Comparison of ENCODE assay signal across 21 cellular contexts in the genomic region with DNA sequence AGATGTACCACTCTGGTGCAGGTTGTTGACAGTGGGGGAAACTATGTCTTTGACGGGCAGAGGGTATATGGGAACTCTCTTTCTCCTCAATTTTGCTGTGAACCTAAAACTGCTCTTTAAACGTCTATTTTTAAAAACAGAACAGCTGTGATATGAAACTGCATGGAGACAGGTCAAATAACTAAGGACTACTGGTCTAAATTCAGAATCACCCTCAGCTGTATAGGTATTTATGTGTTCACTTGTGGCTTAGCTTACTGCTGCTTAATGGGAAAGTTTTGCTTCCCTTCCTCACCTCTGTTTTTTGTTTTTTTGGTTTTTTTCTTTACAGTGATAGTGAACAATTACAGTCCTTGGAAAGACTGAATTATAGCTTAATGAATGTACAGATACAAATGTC.
A peak's percentile ranks its signal among the peaks of the same experiment; 100 is the strongest.
DNase-seq lines count a peak whose midpoint lies in the region; ATAC-seq and TF ChIP-seq lines count a peak whose summit lies in the region.
"Had no signal": no experiment of that assay in that cellular context is flagged by ENCODE, and none has a peak within 500 bp of the region (broad histone marks: within the 10 kb centered on the region; RNA-seq: fewer than 3 reads in every experiment).

No MANE protein-coding gene starts in this region.

- H3K4me3 ChIP-seq in IMR-90 (ENCODE audit: insufficient read depth, low read depth, low read length), result no peak overlapping the region
- H3K4me3 ChIP-seq in colonic mucosa, result no peak overlapping the region
- peak overlapping the region; percentile 1 for H3K4me3 ChIP-seq in psoas muscle
- peak overlapping the region in 1 of 3 donors; percentile 49 for H3K4me3 ChIP-seq in skeletal muscle tissue (ENCODE audit: low read length in 3 of 3)
- H3K4me3 ChIP-seq: A549; BLaER1 treated with 17β-estradiol and CSF1 and Interleukin-3, amounts not matched to agents 10 nM and 100 nM; GM23248 had no signal

- no peaks in the 10 kb centered on the region for H3K36me3 ChIP-seq in IMR-90 (ENCODE audit: control insufficient read depth, insufficient read depth, low read length)
- H3K36me3 ChIP-seq in colonic mucosa, result no peaks in the 10 kb centered on the region
- H3K36me3 ChIP-seq in psoas muscle (ENCODE audit: insufficient read depth in 1 of 2, low read depth in 1 of 2), result no peaks in the 10 kb centered on the region
- H3K36me3 ChIP-seq in skeletal muscle tissue (ENCODE audit: control insufficient read depth in 3 of 3, insufficient read depth in 3 of 3, low read length in 3 of 3), result no peaks in the 10 kb centered on the region
- H3K36me3 ChIP-seq: BE2C had no signal

- no TSS peak for BruUV-seq in IMR-90 (replicated peaks; lab: Mats Ljungman, UMichigan)

- no peak overlapping the region for H3K4me2 ChIP-seq in IMR-90 (ENCODE audit: low read depth, low read length)
- H3K4me2 ChIP-seq: A549; BLaER1 treated with 17β-estradiol and CSF1 and Interleukin-3, amounts not matched to agents 10 nM and 100 nM had no signal

- no peak overlapping the region for H4K91ac ChIP-seq in IMR-90 (ENCODE audit: insufficient read depth, low read depth, low read length)

- in situ Hi-C loops in IMR-90 (cut with MboI; ENCODE audit: low sequenced_read_pairs), result no loop called here

- dilution Hi-C loops in IMR-90 (cut with HindIII; ENCODE audit: low sequenced_read_pairs, unreplicated experiment), result no loop called here

- H3K4ac ChIP-seq in IMR-90 (ENCODE audit: low read depth, low read length), result no peak overlapping the region

- H3K27ac ChIP-seq in IMR-90 (ENCODE audit: insufficient read depth, low read length) (no peak overlapping the region), colonic mucosa (peak overlapping the region; percentile 23), psoas muscle (peak overlapping the region; percentile 30), skeletal muscle tissue (ENCODE audit: low read depth, low read length) (peak overlapping the region; percentile 57)
- H3K27ac ChIP-seq: A549; BLaER1 treated with 17β-estradiol and CSF1 and Interleukin-3, amounts not matched to agents 10 nM and 100 nM; GM23248 had no signal

- intact Hi-C loops in IMR-90 (cut with micrococcal nuclease) (no loop called here), colonic mucosa (cut with DNase I) (no loop called here), psoas muscle (cut with DNase I) (loop anchor here (10.0 kb wide), 2 partner anchors 297 to 477 kb away; no protein-coding TSS in a partner anchor)

- TF ChIP-seq POLR2A in IMR-90 (IDR thresholded peaks at IDR 0.05; ENCODE audit: low read depth, low read length), result no peak

- H2BK5ac ChIP-seq in IMR-90 (ENCODE audit: low read depth, low read length, poor library complexity, severe bottlenecking), result no peak overlapping the region

- no peak overlapping the region for H2BK120ac ChIP-seq in IMR-90 (ENCODE audit: low read depth, low read length)

- ATAC-seq in IMR-90 (ENCODE audit: low read depth), result no peak
- ATAC-seq in psoas muscle, result peak; percentile 62 to 72 (median 70)
- ATAC-seq: A549, HCT116 had no signal

- H4K20me1 ChIP-seq in IMR-90 (ENCODE audit: insufficient read depth, low read length), result no peaks in the 10 kb centered on the region

- H2AK9ac ChIP-seq in IMR-90 (replicated peaks; ENCODE audit: low read depth, low read length, poor library complexity), result no peak overlapping the region

- H3K9me1 ChIP-seq in IMR-90 (ENCODE audit: insufficient read depth, low read length), result no peaks in the 10 kb centered on the region

- TF ChIP-seq CTCF in IMR-90 (conservative IDR thresholded peaks at IDR 0.05; ENCODE audit: low read depth, low read length), result no peak
- no peak for TF ChIP-seq CTCF in colonic mucosa (IDR thresholded peaks at IDR 0.05)
- TF ChIP-seq CTCF in psoas muscle (IDR thresholded peaks at IDR 0.05), result no peak

- H3K14ac ChIP-seq in IMR-90 (replicated peaks; ENCODE audit: low read depth, low read length), result no peak overlapping the region

- POLR2A ChIA-PET in IMR-90 (lab: Charles Lee; ENCODE audit: unreplicated experiment), result no interaction called here

- H3K27me3 ChIP-seq in IMR-90 (ENCODE audit: control insufficient read depth, insufficient read depth, low read length), result no peaks in the 10 kb centered on the region; the same call in 1 of the 2 replicates
- H3K27me3 ChIP-seq in colonic mucosa, result no peaks in the 10 kb centered on the region
- no peaks in the 10 kb centered on the region for H3K27me3 ChIP-seq in psoas muscle (ENCODE audit: insufficient read depth in 3 of 3, low read length in 2 of 3)
- no peaks in the 10 kb centered on the region for H3K27me3 ChIP-seq in skeletal muscle tissue (ENCODE audit: control insufficient read depth in 3 of 3, insufficient read depth in 3 of 3, low read length in 3 of 3)
- H3K27me3 ChIP-seq: BE2C; BLaER1 treated with 17β-estradiol and CSF1 and Interleukin-3, amounts not matched to agents 10 nM and 100 nM had no signal

- peak overlapping the region; percentile 42; the same call in 1 of the 3 replicates for H2BK15ac ChIP-seq in IMR-90 (ENCODE audit: low read depth, low read length)

- no peak overlapping the region for H3K18ac ChIP-seq in IMR-90 (ENCODE audit: low read depth, low read length)

- no peak for TF ChIP-seq RAD21 in IMR-90 (IDR thresholded peaks at IDR 0.05; ENCODE audit: low read length)

- DNase-seq in IMR-90 (no peak), colonic mucosa (no peak), psoas muscle (no peak), NCI-H1105 treated with DMSO at 0.1 percent for 48 hours (lab: John Stamatoyannopoulos, UW) (no peak), islet precursor cell (no peak), NCI-H2171 (lab: John Stamatoyannopoulos, UW) (no peak)
- DNase-seq: 8988T; ACHN; AML-193; BE2C; Calu3; CD4-positive, alpha-beta memory T cell; COR-L47; DMS53; DND-41; GM23248; H9 had no signal

- peak overlapping the region; percentile 8; the same call in 1 of the 2 replicates for H2AK5ac ChIP-seq in IMR-90 (ENCODE audit: low read depth, low read length)

- no peaks in the 10 kb centered on the region for H3K9me3 ChIP-seq in IMR-90 (ENCODE audit: control insufficient read depth, insufficient read depth, low read length)
- H3K9me3 ChIP-seq in colonic mucosa, result no peaks in the 10 kb centered on the region
- H3K9me3 ChIP-seq in psoas muscle, result no peaks in the 10 kb centered on the region
- H3K9me3 ChIP-seq in skeletal muscle tissue (ENCODE audit: control insufficient read depth in 3 of 3, low read length in 3 of 3), result no peaks in the 10 kb centered on the region
- H3K9me3 ChIP-seq: A549; BE2C; BLaER1 treated with 17β-estradiol and CSF1 and Interleukin-3, amounts not matched to agents 10 nM and 100 nM had no signal

- peaks cover 5% of the 10 kb centered on the region; the same call in 1 of the 2 replicates for H3K4me1 ChIP-seq in IMR-90 (ENCODE audit: control insufficient read depth, insufficient read depth, low read length)
- no peaks in the 10 kb centered on the region for H3K4me1 ChIP-seq in colonic mucosa
- H3K4me1 ChIP-seq in psoas muscle, result peaks cover 32% of the 10 kb centered on the region
- peaks cover 7 to 17% (median 12%) of the 10 kb centered on the region in 3 donors for H3K4me1 ChIP-seq in skeletal muscle tissue (ENCODE audit: control insufficient read depth in 3 of 3, insufficient read depth in 3 of 3, low read length in 3 of 3)
- H3K4me1 ChIP-seq: A549, BE2C had no signal

- H4K5ac ChIP-seq in IMR-90 (ENCODE audit: low read depth, low read length), result no peak overlapping the region

- no peak overlapping the region; the same call in 1 of the 2 replicates for H2BK20ac ChIP-seq in IMR-90 (ENCODE audit: low read depth, low read length)

- H2AFZ ChIP-seq in IMR-90 (replicated peaks; ENCODE audit: low read length, poor library complexity), result no peak overlapping the region
- H2AFZ ChIP-seq: GM23248 had no signal

- H4K8ac ChIP-seq in IMR-90 (ENCODE audit: low read depth in 2 of 2, low read length in 2 of 2), result no peak overlapping the region

- H3K79me1 ChIP-seq in IMR-90 (ENCODE audit: low read depth in 1 of 2, low read length in 2 of 2), result no peaks in the 10 kb centered on the region

- H3K56ac ChIP-seq in IMR-90 (ENCODE audit: extremely low read depth, insufficient read depth, low read length), result no peak overlapping the region

- no CpG with 5 or more reads among the region's 2 CpGs for WGBS in IMR-90 (ENCODE audit: extremely low coverage in 2 of 2, insufficient read length in 1 of 2), 2 experiments
- WGBS in psoas muscle, 3 donors, result 27 to 54% (median 31%) methylated on average over 2 of the region's 2 CpGs

- CTCF ChIA-PET in IMR-90 (lab: Yijun Ruan, JAX), result interaction anchor here (2.0 kb wide), 1 partner anchor 20 kb away, joined by 6 read pairs; no protein-coding TSS in a partner anchor

- no peak overlapping the region for H3K23ac ChIP-seq in IMR-90 (ENCODE audit: low read depth, low read length)

- H3K9ac ChIP-seq in IMR-90 (ENCODE audit: low read depth, low read length) (no peak overlapping the region), colonic mucosa (ENCODE audit: low read depth in 2 of 2, low read length in 2 of 2) (no peak overlapping the region), skeletal muscle tissue (ENCODE audit: low read depth in 1 of 3, low read length in 3 of 3) (peak overlapping the region; percentile 10 to 59 (median 33))
- H3K9ac ChIP-seq: BLaER1 treated with 17β-estradiol and CSF1 and Interleukin-3, amounts not matched to agents 10 nM and 100 nM; GM23248 had no signal

TF ChIP-seq in IMR-90, 13 proteins besides CTCF, POLR2A, EP300 and RAD21:
- no peak for TF ChIP-seq RFX5 (IDR thresholded peaks at IDR 0.05; ENCODE audit: low read depth, low read length)
- TF ChIP-seq, protein P1, sequence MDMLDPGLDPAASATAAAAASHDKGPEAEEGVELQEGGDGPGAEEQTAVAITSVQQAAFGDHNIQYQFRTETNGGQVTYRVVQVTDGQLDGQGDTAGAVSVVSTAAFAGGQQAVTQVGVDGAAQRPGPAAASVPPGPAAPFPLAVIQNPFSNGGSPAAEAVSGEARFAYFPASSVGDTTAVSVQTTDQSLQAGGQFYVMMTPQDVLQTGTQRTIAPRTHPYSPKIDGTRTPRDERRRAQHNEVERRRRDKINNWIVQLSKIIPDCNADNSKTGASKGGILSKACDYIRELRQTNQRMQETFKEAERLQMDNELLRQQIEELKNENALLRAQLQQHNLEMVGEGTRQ (IDR thresholded peaks at IDR 0.05; ENCODE audit: low read depth, low read length), result no peak
- no peak for TF ChIP-seq BHLHE40 (IDR thresholded peaks at IDR 0.05; ENCODE audit: low read depth, low read length)
- no peak for TF ChIP-seq CEBPB (IDR thresholded peaks at IDR 0.05; ENCODE audit: low read depth, low read length)
- no peak for TF ChIP-seq MXI1 (IDR thresholded peaks at IDR 0.05; ENCODE audit: borderline replicate concordance, low read depth, low read length)

Comparison
In these comparisons a context has a peak if more than half of its experiments do, and no peak if none do; other contexts are left out.
1. H3K9ac ChIP-seq: peak in skeletal muscle tissue (3 of 3); none in IMR-90 (single experiment) and colonic mucosa (0 of 2).
2. intact Hi-C loops: an anchor here in psoas muscle (10.0 kb wide); none called in IMR-90 and colonic mucosa.